10 cellular contexts compared by ENCODE assay signal in the genomic region with DNA sequence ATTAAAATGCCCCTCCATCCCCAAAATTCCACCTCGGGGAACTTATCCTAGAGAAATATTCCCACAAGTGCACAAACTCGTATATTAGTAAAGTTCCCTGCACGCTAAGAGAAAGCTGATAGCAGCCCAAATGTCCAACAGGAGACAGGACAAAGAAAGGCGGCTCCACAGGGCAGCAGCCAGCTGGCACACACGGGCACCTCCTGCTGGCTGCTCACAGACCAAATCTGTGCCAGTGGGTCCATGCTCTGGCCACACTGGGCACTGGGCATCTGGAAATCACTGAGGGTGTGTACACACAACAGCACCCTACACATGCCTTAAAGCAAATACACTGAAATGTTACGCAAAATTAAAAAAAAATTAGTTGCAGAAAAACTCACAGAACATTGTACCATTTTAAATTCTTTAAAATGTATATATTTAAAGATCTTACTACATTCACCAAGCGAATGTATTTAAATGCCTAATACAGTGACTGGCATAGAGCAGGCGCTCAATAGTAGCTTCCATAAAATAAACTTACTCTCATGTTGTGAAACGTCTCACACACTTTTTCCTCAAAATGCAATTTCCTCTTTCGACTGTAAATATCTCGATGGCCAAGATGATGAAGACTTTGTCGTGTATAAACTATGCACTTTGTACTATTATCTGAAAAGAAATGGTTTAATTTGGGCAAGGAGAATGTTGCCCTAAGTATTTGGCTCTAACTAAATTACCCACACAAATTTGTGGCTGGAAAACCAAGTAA. TPM values are rescaled to one million over a fixed set of nuclear protein-coding genes. Genes with fewer than 3 reads are reported as not detected.
A peak's percentile ranks its signal among the peaks of the same experiment; 100 is the strongest.
DNase-seq lines count a peak whose midpoint lies in the region; ATAC-seq and TF ChIP-seq lines count a peak whose summit lies in the region.
"Had no signal": no experiment of that assay in that cellular context is flagged by ENCODE, and none has a peak within 500 bp of the region (broad histone marks: within the 10 kb centered on the region; RNA-seq: fewer than 3 reads in every experiment).

No MANE protein-coding gene starts in this region.

- H3K9me2 ChIP-seq in SK-N-SH: no peaks in the 10 kb centered on the region

- peak; percentile 48 for TF ChIP-seq RAD21 in SK-N-SH (IDR thresholded peaks at IDR 0.05; ENCODE audit: low read length)

- H3K36me3 ChIP-seq in heart left ventricle (no peaks in the 10 kb centered on the region), SK-N-SH (replicated peaks in 1 of 2; ENCODE audit: control insufficient read depth in 1 of 2, insufficient read depth in 2 of 2, low read length in 1 of 2) (no peaks in the 10 kb centered on the region), vagina (no peaks in the 10 kb centered on the region)
- H3K36me3 ChIP-seq: tibial nerve had no signal

- peak overlapping the region; percentile 55 for H3K4me2 ChIP-seq in SK-N-SH

- peaks cover 37% of the 10 kb centered on the region for H3K79me2 ChIP-seq in SK-N-SH (ENCODE audit: insufficient read depth)

- peak; percentile 22 to 69 for ATAC-seq in left cardiac atrium
- ATAC-seq in heart left ventricle: no peak
- peak; percentile 69 for ATAC-seq in left lobe of liver
- no peak for ATAC-seq in HG03342 (IDR thresholded peaks at IDR 0.05; ENCODE audit: unreplicated experiment)

- H3K4me1 ChIP-seq in heart left ventricle: peaks cover 0 to 63% (median 13%) of the 10 kb centered on the region in 12 donors
- peaks cover 0 to 7% of the 10 kb centered on the region in 2 experiments; a peak in 2 of 4 replicates for H3K4me1 ChIP-seq in SK-N-SH (ENCODE audit: control insufficient read depth in 1 of 2, insufficient read depth in 2 of 2, low read depth in 1 of 2, low read length in 1 of 2)
- peaks cover 72% of the 10 kb centered on the region for H3K4me1 ChIP-seq in vagina

- H3K27me3 ChIP-seq in heart left ventricle: no peaks in the 10 kb centered on the region
- 0 out of 2 replicates have a peak, but pooled peaks cover 5% of the 10 kb centered on the region for H3K27me3 ChIP-seq in SK-N-SH (ENCODE audit: insufficient read depth)
- H3K27me3 ChIP-seq in vagina: no peaks in the 10 kb centered on the region
- H3K27me3 ChIP-seq: tibial nerve had no signal

- no peaks in the 10 kb centered on the region; the same call in 1 of the 2 replicates for H4K20me1 ChIP-seq in SK-N-SH (ENCODE audit: insufficient read depth)

- H3K9me3 ChIP-seq in heart left ventricle: no peaks in the 10 kb centered on the region
- H3K9me3 ChIP-seq in SK-N-SH: no peaks in the 10 kb centered on the region
- H3K9me3 ChIP-seq in vagina: no peaks in the 10 kb centered on the region
- H3K9me3 ChIP-seq: tibial nerve had no signal

- DNase-seq in left cardiac atrium: no peak
- DNase-seq in heart left ventricle: no peak
- DNase-seq in SK-N-SH: peak; percentile 53
- peak; percentile 59 for DNase-seq in left lobe of liver (ENCODE audit: low spot score)
- DNase-seq in vagina (ENCODE audit: extremely low spot score in 2 of 2): no peak
- no peak for DNase-seq in GM03348 (ENCODE audit: low spot score)
- DNase-seq in RPMI8226: no peak
- DNase-seq: cortex of kidney had no signal

- H3F3A ChIP-seq in SK-N-SH (replicated peaks; ENCODE audit: insufficient read depth): peaks cover 8% of the 10 kb centered on the region

- POLR2A ChIA-PET in SK-N-SH (lab: Yijun Ruan, JAX): no interaction called here

- peak overlapping the region in 1 of 12 donors; percentile 25 for H3K27ac ChIP-seq in heart left ventricle
- H3K27ac ChIP-seq in SK-N-SH (ENCODE audit: low read depth in 2 of 2, low read length in 1 of 2): peak overlapping the region in 1 of 2 experiments; percentile 67; a peak in 2 of 4 replicates
- H3K27ac ChIP-seq in vagina: peak overlapping the region; percentile 60

- TF ChIP-seq POLR2A in heart left ventricle (IDR thresholded peaks at IDR 0.05) (no peak), vagina (IDR thresholded peaks at IDR 0.05) (no peak)

- no peak overlapping the region for H3K4me3 ChIP-seq in heart left ventricle
- H3K4me3 ChIP-seq in SK-N-SH (ENCODE audit: low read depth in 2 of 2, low read length in 1 of 2): no peak overlapping the region
- no peak overlapping the region for H3K4me3 ChIP-seq in vagina
- H3K4me3 ChIP-seq: tibial nerve had no signal

- no peak for TF ChIP-seq CTCF in heart left ventricle (IDR thresholded peaks at IDR 0.05)
- TF ChIP-seq CTCF in SK-N-SH (IDR thresholded peaks at IDR 0.05): peak; percentile 44
- TF ChIP-seq CTCF in vagina (IDR thresholded peaks at IDR 0.05): no peak

- no peak overlapping the region for H2AFZ ChIP-seq in SK-N-SH (ENCODE audit: low read depth)

- 82 to 84% (median 84%) methylated on average over 12 of the region's 12 CpGs for WGBS in heart left ventricle, 4 donors
- 60% methylated on average over 12 of the region's 12 CpGs for WGBS in SK-N-SH (ENCODE audit: low lambda C conversion rate)

- intact Hi-C loops in left cardiac atrium (cut with DNase I) (no loop called here), heart left ventricle (cut with DNase I) (no loop called here), vagina (cut with DNase I) (no loop called here)

- CTCF ChIA-PET in SK-N-SH (lab: Yijun Ruan, JAX): interaction anchor here (1.0 to 2.0 kb wide), 4 partner anchors 9 to 101 kb away, joined by 3 to 10 read pairs (median 4); no protein-coding TSS in a partner anchor

- TF ChIP-seq EP300 in SK-N-SH (IDR thresholded peaks at IDR 0.05; ENCODE audit: borderline replicate concordance in 1 of 2, low read depth in 1 of 2, low read length in 1 of 2): no peak

- no peak overlapping the region for H3K9ac ChIP-seq in SK-N-SH

TF ChIP-seq in SK-N-SH, 30 proteins besides CTCF, POLR2A, EP300 and RAD21:
- TF ChIP-seq POLR2AphosphoS5 (IDR thresholded peaks at IDR 0.05; ENCODE audit: low read depth, low read length) (no peak), SMC3 (IDR thresholded peaks at IDR 0.05; ENCODE audit: low read depth, low read length) (peak; percentile 28; the same call in 1 of the 2 replicates)

RNA-seq across cellular contexts. Expression of a gene that starts 19.4 kb away (rescaled TPM):
- 10 to 100 TPM; 14.9 to 15.7 TPM for total RNA-seq in left cardiac atrium
- 10 to 100 TPM; 10.1 to 24.8 (median 14.6) TPM for total RNA-seq in heart left ventricle
- 1 to 10 TPM; 4.8 to 4.9 TPM for polyA plus RNA-seq in heart left ventricle
- 3.4 and 4.4 TPM in 2 replicates for polyA plus RNA-seq in SK-N-SH (2012; rRNA removed)
- polyA plus RNA-seq in SK-N-SH (2012; cell fraction: cytosol; rRNA removed): 2.8 and 2.9 TPM in 2 replicates
- polyA plus RNA-seq in SK-N-SH (2012; cell fraction: nucleus; rRNA removed): 10.3 and 10.8 TPM in 2 replicates
- total RNA-seq in left lobe of liver: 16.2 TPM
- total RNA-seq in vagina: 46.4 TPM

Comparison
In these comparisons a context has a peak if more than half of its experiments do, and no peak if none do; other contexts are left out.
1. ATAC-seq: peak in left cardiac atrium (2 of 2) and left lobe of liver (single experiment); none in heart left ventricle (0 of 4) and HG03342 (single experiment).
2. DNase-seq: peak in SK-N-SH (single experiment) and left lobe of liver (single experiment); none in left cardiac atrium (single experiment), heart left ventricle (0 of 5), vagina (0 of 2), GM03348 (single experiment) and RPMI8226 (single experiment).